In genomic region chr1:41719590-41719989, GRCh38 we compare ENCODE assay signal across 33 cellular contexts.
"Had no signal": no experiment of that assay in that cellular context is flagged by ENCODE, and none has a peak within 500 bp of the region (broad histone marks: within the 10 kb centered on the region; RNA-seq: fewer than 3 reads in every experiment).

No MANE protein-coding gene starts in this region.

- H3K27me3 Mint-ChIP-seq: activated B cell treated with CpG ODN at 0.5 μM for 24 hours; activated CD8-positive, alpha-beta T cell treated with anti-CD3 and anti-CD28 coated beads for 36 hours; activated naive CD8-positive, alpha-beta T cell; activated T-helper 17 cell treated with anti-CD3 and anti-CD28 coated beads, Interleukin-2, amount 50 U/mL, for 72 hours; effector memory CD8-positive, alpha-beta T cell; T-helper 17 cell had no signal

- ATAC-seq: activated CD4-positive, CD25-positive, alpha-beta regulatory T cell treated with anti-CD3 and anti-CD28 coated beads, Interleukin-2, amount 50 U/mL, for 24 hours; activated CD8-positive, alpha-beta T cell treated with anti-CD3 and anti-CD28 coated beads for 36 hours; activated T-cell treated with anti-CD3 and anti-CD28 coated beads, Interleukin-2, amount 50 U/mL, for 4 hours; activated T-helper 17 cell treated with anti-CD3 and anti-CD28 coated beads, Interleukin-2, amount 50 U/mL, for 72 hours; effector memory CD8-positive, alpha-beta T cell; foreskin keratinocyte; gastrocnemius medialis; heart right ventricle; T-helper 17 cell had no signal

- H3K27me3 ChIP-seq: esophagus muscularis mucosa, gastrocnemius medialis, heart right ventricle had no signal

- H3K27ac Mint-ChIP-seq: activated CD8-positive, alpha-beta T cell treated with anti-CD3 and anti-CD28 coated beads for 36 hours; activated naive CD8-positive, alpha-beta T cell; activated T-helper 17 cell treated with anti-CD3 and anti-CD28 coated beads, Interleukin-2, amount 50 U/mL, for 72 hours; T-helper 2 cell treated with Interferon-gamma antibody and Interleukin-4, amounts not matched to agents 5 μg/mL and 100 μg/mL, for 36 hours had no signal

- H3K4me3 Mint-ChIP-seq: activated B cell treated with CpG ODN at 0.5 μM for 24 hours; activated CD8-positive, alpha-beta T cell treated with anti-CD3 and anti-CD28 coated beads for 36 hours; activated naive CD8-positive, alpha-beta T cell; activated T-cell treated with anti-CD3 and anti-CD28 coated beads, Interleukin-2, amount 50 U/mL, for 4 hours; T-helper 17 cell; T-helper 2 cell treated with Interferon-gamma antibody and Interleukin-4, amounts not matched to agents 5 μg/mL and 100 μg/mL, for 36 hours had no signal

- H3K9me3 Mint-ChIP-seq: activated B cell treated with CpG ODN at 0.5 μM for 24 hours; activated CD8-positive, alpha-beta T cell treated with anti-CD3 and anti-CD28 coated beads for 36 hours; activated T-cell treated with anti-CD3 and anti-CD28 coated beads, Interleukin-2, amount 50 U/mL, for 4 hours; activated T-helper 17 cell treated with anti-CD3 and anti-CD28 coated beads, Interleukin-2, amount 50 U/mL, for 72 hours; effector memory CD8-positive, alpha-beta T cell; T-helper 2 cell treated with Interferon-gamma antibody and Interleukin-4, amounts not matched to agents 5 μg/mL and 100 μg/mL, for 36 hours had no signal

- H3K9me3 ChIP-seq: esophagus muscularis mucosa, gastrocnemius medialis, heart right ventricle had no signal

- H3K4me3 ChIP-seq: esophagus muscularis mucosa, gastrocnemius medialis, heart right ventricle had no signal

- H3K36me3 ChIP-seq: esophagus muscularis mucosa, gastrocnemius medialis, heart right ventricle, WERI-Rb-1 had no signal

- H3K27ac ChIP-seq: esophagus muscularis mucosa, foreskin keratinocyte, gastrocnemius medialis, heart right ventricle, WERI-Rb-1 had no signal

- DNase-seq: activated B cell treated with CpG ODN at 0.5 μM for 24 hours; activated CD4-positive, alpha-beta T cell treated with anti-CD3 and anti-CD28 coated beads for 48 hours; activated CD4-positive, alpha-beta T cell treated with anti-CD3 and anti-CD28 coated beads, Interleukin-2, amount 50 U/mL, for 1 hour; activated CD4-positive, alpha-beta T cell treated with anti-CD3 and anti-CD28 coated beads, Interleukin-2, amount 50 U/mL, for 48 hours; activated CD8-positive, alpha-beta memory T cell treated with anti-CD3 and anti-CD28 coated beads for 24 hours; activated CD8-positive, alpha-beta T cell treated with anti-CD3 and anti-CD28 coated beads for 36 hours; activated effector memory CD4-positive, alpha-beta T cell treated with Interleukin-2 at 50 U/mL for 16 hours; activated gamma-delta T cell treated with Interleukin-2 at 50 U/mL for 16 hours; activated naive CD4-positive, alpha-beta T cell treated with anti-CD3 and anti-CD28 coated beads, Interleukin-2, amount 50 U/mL, for 16 hours; activated naive CD4-positive, alpha-beta T cell treated with Interleukin-2 at 50 U/mL for 16 hours; activated T-cell treated with anti-CD3 and anti-CD28 coated beads, Interleukin-2, amount 50 U/mL, for 4 hours; amniotic stem cell; anterior cingulate cortex; caudate nucleus; cortex of kidney; dermis blood vessel endothelial cell; effector CD4-positive, alpha-beta T cell; effector memory CD8-positive, alpha-beta T cell; erythroblast; foreskin keratinocyte; gastrocnemius medialis; glutamatergic neuron; heart right ventricle; T-helper 17 cell; T1000; WERI-Rb-1 had no signal

- FAIRE-seq: astrocyte, colon had no signal

- H3K36me3 Mint-ChIP-seq: activated naive CD8-positive, alpha-beta T cell had no signal
